ENCODE assay signal across 32 cellular contexts in genomic region chr4:96486563-96486962, GRCh38.
"Had no signal": no experiment of that assay in that cellular context is flagged by ENCODE, and none has a peak within 500 bp of the region (broad histone marks: within the 10 kb centered on the region; RNA-seq: fewer than 3 reads in every experiment).

No MANE protein-coding gene starts in this region.

- H3K4me3 ChIP-seq: adrenal gland, body of pancreas, breast epithelium, PC-9 had no signal

- H3K4me1 ChIP-seq: adrenal gland, body of pancreas, breast epithelium had no signal

- H3K9me3 Mint-ChIP-seq: activated naive CD4-positive, alpha-beta T cell treated with anti-CD3 and anti-CD28 coated beads for 36 hours had no signal

- H3K36me3 ChIP-seq: adrenal gland, breast epithelium had no signal

- H3K4me3 Mint-ChIP-seq: activated CD8-positive, alpha-beta T cell treated with anti-CD3 and anti-CD28 coated beads for 36 hours; activated naive CD4-positive, alpha-beta T cell treated with anti-CD3 and anti-CD28 coated beads for 36 hours; activated T-cell treated with anti-CD3 and anti-CD28 coated beads, Interleukin-2, amount 50 U/mL, for 24 hours had no signal

- H3K27ac ChIP-seq: adrenal gland, body of pancreas, breast epithelium, KMS-11, PC-9, VCaP had no signal

- H3K4me2 ChIP-seq: KMS-11, PC-9 had no signal

- H3K27me3 ChIP-seq: adrenal gland, body of pancreas, breast epithelium had no signal

- H3K9me3 ChIP-seq: adrenal gland, body of pancreas, breast epithelium had no signal

- ATAC-seq: activated CD8-positive, alpha-beta T cell treated with anti-CD3 and anti-CD28 coated beads for 36 hours; activated naive CD4-positive, alpha-beta T cell treated with anti-CD3 and anti-CD28 coated beads, Interleukin-2, amount 50 U/mL, for 72 hours; body of pancreas had no signal

- H3K27ac Mint-ChIP-seq: activated CD8-positive, alpha-beta T cell treated with anti-CD3 and anti-CD28 coated beads for 36 hours; activated naive CD4-positive, alpha-beta T cell treated with anti-CD3 and anti-CD28 coated beads for 36 hours; activated naive CD4-positive, alpha-beta T cell treated with anti-CD3 and anti-CD28 coated beads, Interleukin-2, amount 50 U/mL, for 72 hours; activated T-cell treated with anti-CD3 and anti-CD28 coated beads, Interleukin-2, amount 50 U/mL, for 24 hours; activated T-helper 2 cell treated with anti-CD3 and anti-CD28 coated beads, Interferon-gamma antibody, Interleukin-2, Interleukin-4, amounts not matched to agents 10 μg/mL and 5 μg/mL and 100 μg/mL, durations not matched to agents 14 hours and 24 hours and 36 hours had no signal

- H2AFZ ChIP-seq: PC-9 had no signal

- H3K9ac ChIP-seq: KMS-11 had no signal

- DNase-seq: activated CD4-positive, alpha-beta T cell treated with anti-CD3 and anti-CD28 coated beads for 1 hour; activated CD4-positive, alpha-beta T cell treated with anti-CD3 and anti-CD28 coated beads for 48 hours; activated CD4-positive, CD25-positive, alpha-beta regulatory T cell; activated CD8-positive, alpha-beta T cell treated with anti-CD3 and anti-CD28 coated beads for 36 hours; activated gamma-delta T cell; activated naive CD4-positive, alpha-beta T cell treated with anti-CD3 and anti-CD28 coated beads for 36 hours; activated T-cell treated with anti-CD3 and anti-CD28 coated beads, Interleukin-2, amount 50 U/mL, for 24 hours; adrenal gland; body of pancreas; caudate nucleus; NCI-H1092 treated with DMSO at 0.1 percent for 48 hours; NCI-H1417; NCI-H146; NCI-H187; NCI-H2029 treated with DMSO at 0.1 percent for 48 hours; NCI-H2107; NCI-H2171; NCI-H510A; NCI-H526; NCI-H748 treated with DMSO at 0.1 percent for 48 hours; NK-92 treated with Interleukin-12 subunit alpha and Interleukin-12 subunit beta, amount 100 ng/mL, for 24 hours; PC-9; Right ventricle myocardium superior; SW 1271; T-helper 1 cell; T-helper 2 cell; T-helper 9 cell had no signal

- H3K27me3 Mint-ChIP-seq: activated CD8-positive, alpha-beta T cell treated with anti-CD3 and anti-CD28 coated beads for 36 hours; activated T-cell treated with anti-CD3 and anti-CD28 coated beads, Interleukin-2, amount 50 U/mL, for 24 hours had no signal
